Comparison of ENCODE assay signal across 8 cellular contexts in the genomic region with DNA sequence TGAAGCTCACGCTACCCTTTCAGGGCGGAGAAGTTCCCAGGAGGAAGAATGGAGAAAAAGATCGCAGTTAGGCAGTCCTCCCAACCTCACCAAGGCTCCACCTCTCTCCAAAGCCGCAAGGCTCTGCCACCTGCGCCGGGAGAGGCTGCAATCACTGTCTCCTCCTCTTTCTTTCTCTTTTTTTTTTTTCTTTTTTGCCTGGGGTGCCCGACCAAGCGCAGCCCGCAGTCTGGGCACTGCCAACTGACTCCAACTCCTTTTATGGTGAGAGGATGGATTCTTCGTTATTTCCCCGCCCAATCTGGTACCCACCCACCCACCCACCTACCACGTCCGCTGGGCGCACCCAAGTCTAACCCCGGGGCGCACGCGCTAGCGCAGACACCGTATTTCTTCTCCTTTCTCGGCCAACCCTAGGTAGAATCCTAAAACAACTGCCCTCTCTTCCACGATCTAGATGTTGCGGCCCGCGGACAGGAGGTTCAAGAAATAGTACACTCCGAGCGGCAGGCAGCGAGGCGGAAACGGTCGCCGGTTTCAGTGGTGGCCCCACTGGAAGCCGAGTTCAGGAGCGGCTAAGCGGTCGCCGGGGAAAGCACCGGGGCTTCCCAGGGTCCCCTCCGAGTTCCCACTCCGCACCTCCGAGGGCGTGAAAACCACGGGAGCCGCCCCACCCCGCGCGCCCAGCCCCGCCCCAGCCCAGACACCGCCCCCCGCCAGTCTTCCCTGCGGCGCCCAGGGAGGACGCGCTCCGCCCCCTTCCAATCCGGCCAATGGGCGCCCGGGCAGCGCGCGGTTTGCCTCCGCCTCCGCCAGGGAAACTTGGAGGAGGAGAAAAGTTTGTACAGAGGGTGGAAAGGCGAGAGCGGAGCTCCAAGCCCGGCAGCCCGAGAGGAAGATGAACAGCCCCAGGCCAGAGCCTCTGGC. TPM values are rescaled to one million over a fixed set of nuclear protein-coding genes. Genes with fewer than 3 reads are reported as not detected.
DNase-seq lines count a peak whose midpoint lies in the region; ATAC-seq and TF ChIP-seq lines count a peak whose summit lies in the region.

A gene (plus strand): TSS at position 845 of the 927 bp plus-strand sequence. CDS start 1,079 bp downstream, outside the sequence.

- H3K4me3 ChIP-seq in foreskin fibroblast (ENCODE audit: low read depth in 1 of 2, low read length in 2 of 2): peak within 1 kb of the TSS; percentile 57 to 81
- peak within 1 kb of the TSS; percentile 68 for H3K4me3 ChIP-seq in neural progenitor cell
- peak within 1 kb of the TSS; percentile 95 to 97 for H3K4me3 ChIP-seq in stomach smooth muscle (ENCODE audit: low read length in 2 of 2)

- H3K27me3 ChIP-seq in neural progenitor cell (peaks cover 71% of the 10 kb centered on the region), stomach smooth muscle (ENCODE audit: control insufficient read depth in 1 of 2, insufficient read depth in 2 of 2, low read length in 2 of 2) (no peaks in the 10 kb centered on the region)

- H3K4me1 ChIP-seq in neural progenitor cell (peaks cover 27% of the 10 kb centered on the region), stomach smooth muscle (ENCODE audit: control insufficient read depth, insufficient read depth, low read length) (peaks cover 15% of the 10 kb centered on the region)

- no peak within 1 kb of the TSS for H3K9ac ChIP-seq in neural progenitor cell
- peak within 1 kb of the TSS; percentile 90 to 91 for H3K9ac ChIP-seq in stomach smooth muscle (ENCODE audit: low read length in 2 of 2)

- peaks cover 16% of the 10 kb centered on the region for H3F3A ChIP-seq in neural progenitor cell (ENCODE audit: low read depth)

- no peak for TF ChIP-seq CTCF in foreskin fibroblast (IDR thresholded peaks at IDR 0.05; ENCODE audit: low read depth, low read length)
- no peak for TF ChIP-seq CTCF in neural progenitor cell (IDR thresholded peaks at IDR 0.05)

- DNase-seq in DMS79 (lab: John Stamatoyannopoulos, UW) (peak; percentile 18), KG1 (lab: John Stamatoyannopoulos, UW) (peak; percentile 83), SIG-M5 treated with dmso at 0.1 percent for 504 hours (lab: John Stamatoyannopoulos, UW; ENCODE audit: unreplicated experiment) (peak; percentile 89), activated gamma-delta T cell (lab: John Stamatoyannopoulos, UW) (peak; percentile 94), foreskin fibroblast (peak; percentile 93 to 98), neural progenitor cell (ENCODE audit: low spot score) (peak; percentile 91)

- H3K4me2 ChIP-seq in neural progenitor cell: peak within 1 kb of the TSS; percentile 94

- H3K27me3 Mint-ChIP-seq in neural progenitor cell (ENCODE audit: insufficient read depth, low read depth): peaks cover 35% of the 10 kb centered on the region

- H3K27ac ChIP-seq in neural progenitor cell: no peak within 1 kb of the TSS
- peak within 1 kb of the TSS; percentile 88 for H3K27ac ChIP-seq in stomach smooth muscle (ENCODE audit: low read length)

- peak within 1 kb of the TSS; percentile 92 for H3K4me3 Mint-ChIP-seq in neural progenitor cell

- H3K4me1 Mint-ChIP-seq in neural progenitor cell: peaks cover 36% of the 10 kb centered on the region

- H2AFZ ChIP-seq in neural progenitor cell (replicated peaks): peak within 1 kb of the TSS; percentile 94

- peak; percentile 75 for ATAC-seq in GM21737 (IDR thresholded peaks at IDR 0.05; ENCODE audit: unreplicated experiment)

- no peak within 1 kb of the TSS for H3K27ac Mint-ChIP-seq in neural progenitor cell

- H4K20me1 ChIP-seq in neural progenitor cell (ENCODE audit: low read depth): peaks cover 21% of the 10 kb centered on the region

- no peaks in the 10 kb centered on the region for H3K9me3 Mint-ChIP-seq in neural progenitor cell

- H3K9me3 ChIP-seq in neural progenitor cell (ENCODE audit: low read depth): no peaks in the 10 kb centered on the region
- no peaks in the 10 kb centered on the region for H3K9me3 ChIP-seq in stomach smooth muscle (ENCODE audit: control insufficient read depth in 2 of 2, low read length in 2 of 2)

- no peaks in the 10 kb centered on the region for H3K36me3 Mint-ChIP-seq in neural progenitor cell

- H3K79me2 ChIP-seq in neural progenitor cell (ENCODE audit: low read depth): no peaks in the 10 kb centered on the region

- no peaks in the 10 kb centered on the region for H3K36me3 ChIP-seq in neural progenitor cell
- H3K36me3 ChIP-seq in stomach smooth muscle (ENCODE audit: control insufficient read depth in 2 of 2, insufficient read depth in 2 of 2, low read length in 2 of 2): no peaks in the 10 kb centered on the region

RNA-seq across cellular contexts. Expression of the gene that starts here (rescaled TPM):
- 0.65 TPM in 1 of 2 replicates, not detected in the other for total RNA-seq in neural progenitor cell (ENCODE audit: low replicate concordance)

Comparison
In these comparisons a context has a peak if more than half of its experiments do, and no peak if none do; other contexts are left out.
1. Peak in DNase-seq, H3K4me3 ChIP-seq and H3K4me2 ChIP-seq in neural progenitor cell; RNA of the gene not detected or under 1 TPM.
2. DNase-seq: peak in every context shown above with its lines; median percentile 96 in foreskin fibroblast; 94 in activated gamma-delta T cell; 91 in neural progenitor cell; 89 in SIG-M5 treated with dmso at 0.1 percent for 504 hours; 83 in KG1; 18 in DMS79.